In the genomic region with DNA sequence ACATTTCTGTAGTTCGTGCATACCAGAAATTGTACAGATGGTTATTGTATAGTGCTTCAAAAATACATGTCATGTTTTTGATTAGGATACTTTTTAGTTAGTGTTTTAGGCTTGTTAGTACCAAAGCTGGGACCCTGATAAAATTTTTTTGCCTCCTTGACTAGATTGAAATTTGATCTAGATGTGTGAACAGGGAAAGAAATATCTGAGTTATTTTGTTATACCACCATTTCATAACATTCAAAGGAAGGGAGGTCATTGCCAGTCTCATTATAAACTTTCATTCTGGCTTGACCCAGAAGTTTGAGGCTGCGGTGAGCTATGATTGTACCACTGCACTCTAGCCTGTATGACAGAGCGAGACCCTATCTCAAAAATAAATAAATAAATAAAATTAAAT, we compare ENCODE assay signal across 25 cellular contexts.
"Had no signal": no experiment of that assay in that cellular context is flagged by ENCODE, and none has a peak within 500 bp of the region (broad histone marks: within the 10 kb centered on the region; RNA-seq: fewer than 3 reads in every experiment).

No MANE protein-coding gene starts in this region.

- ATAC-seq: activated T-cell treated with anti-CD3 and anti-CD28 coated beads, Interleukin-2, amount 50 U/mL, for 4 hours; T-cell had no signal

- H3K36me3 ChIP-seq: Peyer's patch, SJCRH30 had no signal

- H3K4me3 Mint-ChIP-seq: activated B cell treated with CpG ODN at 0.5 μM for 24 hours; activated CD4-positive, alpha-beta memory T cell treated with anti-CD3 and anti-CD28 coated beads for 36 hours; activated CD4-positive, alpha-beta T cell treated with anti-CD3 and anti-CD28 coated beads, Interleukin-2, amount 10 ng/mL, durations not matched to agents 7 days and 5 days; activated naive CD8-positive, alpha-beta T cell; activated T-cell treated with anti-CD3 and anti-CD28 coated beads, Interleukin-2, amount 50 U/mL, for 4 hours; T-cell had no signal

- H3K9me3 ChIP-seq: MG63, Peyer's patch, SJCRH30 had no signal

- H3K4me3 ChIP-seq: MG63, Peyer's patch, SJCRH30 had no signal

- H3K27ac ChIP-seq: Peyer's patch, RWPE1, SJCRH30 had no signal

- DNase-seq: activated B cell treated with CpG ODN at 0.5 μM for 24 hours; activated CD4-positive, alpha-beta memory T cell treated with anti-CD3 and anti-CD28 coated beads for 36 hours; activated CD4-positive, alpha-beta T cell treated with anti-CD3 and anti-CD28 coated beads for 1 hour; activated CD4-positive, alpha-beta T cell treated with anti-CD3 and anti-CD28 coated beads, Interleukin-2, amount 10 ng/mL, durations not matched to agents 7 days and 5 days; activated CD8-positive, alpha-beta memory T cell treated with anti-CD3 and anti-CD28 coated beads for 24 hours; activated effector memory CD4-positive, alpha-beta T cell treated with anti-CD3 and anti-CD28 coated beads, Interleukin-2, amount 50 U/mL, for 16 hours; activated naive CD4-positive, alpha-beta T cell treated with Interleukin-2 at 50 U/mL for 16 hours; activated T-cell treated with anti-CD3 and anti-CD28 coated beads, Interleukin-2, amount 50 U/mL, for 4 hours; cerebellar nuclear complex; MG63; MV-4-11; NCI-H1092 treated with DMSO at 0.1 percent for 48 hours; NCI-H1417 treated with DMSO at 0.1 percent for 48 hours; NCI-H1694 treated with DMSO at 0.1 percent for 48 hours; NCI-H2029 treated with DMSO at 0.1 percent for 48 hours; NCI-H446; NCI-H524; Peyer's patch; Right ventricle myocardium superior; SJCRH30; T-cell; T-helper 2 cell; T1000 had no signal

- H3K27ac Mint-ChIP-seq: activated B cell treated with CpG ODN at 0.5 μM for 24 hours; activated CD4-positive, alpha-beta memory T cell treated with anti-CD3 and anti-CD28 coated beads for 36 hours; activated CD4-positive, alpha-beta T cell treated with anti-CD3 and anti-CD28 coated beads, Interleukin-2, amount 10 ng/mL, durations not matched to agents 7 days and 5 days; activated naive CD8-positive, alpha-beta T cell; T-cell had no signal

- H3K4me1 ChIP-seq: Peyer's patch, SJCRH30 had no signal

- H3K9me3 Mint-ChIP-seq: activated B cell treated with CpG ODN at 0.5 μM for 24 hours; activated CD4-positive, alpha-beta memory T cell treated with anti-CD3 and anti-CD28 coated beads for 36 hours; activated CD4-positive, alpha-beta T cell treated with anti-CD3 and anti-CD28 coated beads, Interleukin-2, amount 10 ng/mL, durations not matched to agents 7 days and 5 days; activated T-cell treated with anti-CD3 and anti-CD28 coated beads, Interleukin-2, amount 50 U/mL, for 4 hours; T-cell had no signal

- H3K27me3 Mint-ChIP-seq: activated B cell treated with CpG ODN at 0.5 μM for 24 hours; activated CD4-positive, alpha-beta memory T cell treated with anti-CD3 and anti-CD28 coated beads for 36 hours; activated CD4-positive, alpha-beta T cell treated with anti-CD3 and anti-CD28 coated beads, Interleukin-2, amount 10 ng/mL, durations not matched to agents 7 days and 5 days; activated naive CD8-positive, alpha-beta T cell; T-cell had no signal

- H3K27me3 ChIP-seq: MG63, Peyer's patch, SJCRH30 had no signal
